In genomic region chr5:171312129-171312819, GRCh38 we compare ENCODE assay signal across 10 cellular contexts. TPM values are rescaled to one million over a fixed set of nuclear protein-coding genes. Genes with fewer than 3 reads are reported as not detected.
A peak's percentile ranks its signal among the peaks of the same experiment; 100 is the strongest.
DNase-seq lines count a peak whose midpoint lies in the region; ATAC-seq and TF ChIP-seq lines count a peak whose summit lies in the region.
"Had no signal": no experiment of that assay in that cellular context is flagged by ENCODE, and none has a peak within 500 bp of the region (broad histone marks: within the 10 kb centered on the region; RNA-seq: fewer than 3 reads in every experiment).

No MANE protein-coding gene starts in this region.

- no peak for TF ChIP-seq CTCF in activated B cell treated with CpG ODN at 0.5 μM for 24 hours (IDR thresholded peaks at IDR 0.05)

- ATAC-seq in activated T-cell treated with anti-CD3 and anti-CD28 coated beads, Interleukin-2, amount 50 U/mL, for 4 hours: no peak
- no peak for ATAC-seq in activated B cell treated with CpG ODN at 0.5 μM for 24 hours (ENCODE audit: low read depth)
- ATAC-seq in left lobe of liver: no peak
- ATAC-seq in HG02610 (IDR thresholded peaks at IDR 0.05; ENCODE audit: unreplicated experiment): no peak
- no peak for ATAC-seq in GM18861 (IDR thresholded peaks at IDR 0.05; ENCODE audit: unreplicated experiment)

- peak overlapping the region; percentile 42 for H3K4me3 Mint-ChIP-seq in activated T-cell treated with anti-CD3 and anti-CD28 coated beads, Interleukin-2, amount 50 U/mL, for 4 hours
- H3K4me3 Mint-ChIP-seq in activated B cell treated with CpG ODN at 0.5 μM for 24 hours: peak overlapping the region; percentile 61
- peak overlapping the region; percentile 63 for H3K4me3 Mint-ChIP-seq in stimulated activated naive CD8-positive, alpha-beta T cell treated with anti-CD3 and anti-CD28 coated beads, Interleukin-15, Interleukin-2, amounts not matched to agents 100 ng/mL and 50 ng/mL, for 24 hours

- peaks cover 64% of the 10 kb centered on the region for H3K27me3 Mint-ChIP-seq in activated T-cell treated with anti-CD3 and anti-CD28 coated beads, Interleukin-2, amount 50 U/mL, for 4 hours (ENCODE audit: low read depth)
- H3K27me3 Mint-ChIP-seq in activated B cell treated with CpG ODN at 0.5 μM for 24 hours: peaks cover 50% of the 10 kb centered on the region
- H3K27me3 Mint-ChIP-seq in stimulated activated naive CD8-positive, alpha-beta T cell treated with anti-CD3 and anti-CD28 coated beads, Interleukin-15, Interleukin-2, amounts not matched to agents 100 ng/mL and 50 ng/mL, for 24 hours: peaks cover 65% of the 10 kb centered on the region

- CTCF ChIA-PET in activated B cell treated with CpG ODN at 0.5 μM for 24 hours (lab: Charles Lee): no interaction called here

- H3K4me1 Mint-ChIP-seq in activated T-cell treated with anti-CD3 and anti-CD28 coated beads, Interleukin-2, amount 50 U/mL, for 4 hours (ENCODE audit: low read depth): peaks cover 29% of the 10 kb centered on the region
- peaks cover 17% of the 10 kb centered on the region for H3K4me1 Mint-ChIP-seq in activated B cell treated with CpG ODN at 0.5 μM for 24 hours
- peaks cover 32% of the 10 kb centered on the region for H3K4me1 Mint-ChIP-seq in stimulated activated naive CD8-positive, alpha-beta T cell treated with anti-CD3 and anti-CD28 coated beads, Interleukin-15, Interleukin-2, amounts not matched to agents 100 ng/mL and 50 ng/mL, for 24 hours (ENCODE audit: low read depth)

- DNase-seq in activated T-cell treated with anti-CD3 and anti-CD28 coated beads, Interleukin-2, amount 50 U/mL, for 4 hours: no peak
- no peak for DNase-seq in activated T-cell treated with anti-CD3 and anti-CD28 coated beads, Interleukin-2, amount 50 U/mL, for 1 hour
- no peak for DNase-seq in activated B cell treated with CpG ODN at 0.5 μM for 24 hours
- DNase-seq in left lobe of liver (ENCODE audit: low spot score): peak; percentile 41
- no peak for DNase-seq in NCI-H524 treated with DMSO at 0.1 percent for 48 hours (lab: John Stamatoyannopoulos, UW)
- DNase-seq: NCI-H2081 treated with DMSO at 0.1 percent for 48 hours had no signal

- intact Hi-C loops in activated B cell treated with CpG ODN at 0.5 μM for 24 hours (cut with micrococcal nuclease): loop anchor here (2.0 to 5.0 kb wide), 2 partner anchors 77 to 1925 kb away; partner anchors contain the start of gene NKX2-5

- POLR2A ChIA-PET in activated B cell treated with CpG ODN at 0.5 μM for 24 hours (lab: Charles Lee): no interaction called here

- no peaks in the 10 kb centered on the region for H3K36me3 Mint-ChIP-seq in activated T-cell treated with anti-CD3 and anti-CD28 coated beads, Interleukin-2, amount 50 U/mL, for 4 hours (ENCODE audit: insufficient read depth)
- no peaks in the 10 kb centered on the region for H3K36me3 Mint-ChIP-seq in activated B cell treated with CpG ODN at 0.5 μM for 24 hours (ENCODE audit: low read depth)
- no peaks in the 10 kb centered on the region for H3K36me3 Mint-ChIP-seq in stimulated activated naive CD8-positive, alpha-beta T cell treated with anti-CD3 and anti-CD28 coated beads, Interleukin-15, Interleukin-2, amounts not matched to agents 100 ng/mL and 50 ng/mL, for 24 hours (ENCODE audit: low read depth)

- H3K9me3 Mint-ChIP-seq in activated T-cell treated with anti-CD3 and anti-CD28 coated beads, Interleukin-2, amount 50 U/mL, for 4 hours: no peaks in the 10 kb centered on the region
- H3K9me3 Mint-ChIP-seq in activated B cell treated with CpG ODN at 0.5 μM for 24 hours: no peaks in the 10 kb centered on the region
- no peaks in the 10 kb centered on the region for H3K9me3 Mint-ChIP-seq in stimulated activated naive CD8-positive, alpha-beta T cell treated with anti-CD3 and anti-CD28 coated beads, Interleukin-15, Interleukin-2, amounts not matched to agents 100 ng/mL and 50 ng/mL, for 24 hours

- no peak overlapping the region for H3K27ac Mint-ChIP-seq in activated B cell treated with CpG ODN at 0.5 μM for 24 hours
- no peak overlapping the region for H3K27ac Mint-ChIP-seq in stimulated activated naive CD8-positive, alpha-beta T cell treated with anti-CD3 and anti-CD28 coated beads, Interleukin-15, Interleukin-2, amounts not matched to agents 100 ng/mL and 50 ng/mL, for 24 hours

RNA-seq across cellular contexts. Expression of gene TLX3, which starts 3.2 kb away (rescaled TPM):
- total RNA-seq in activated T-cell treated with anti-CD3 and anti-CD28 coated beads, Interleukin-2, amount 50 U/mL, for 4 hours: not detected
- total RNA-seq in activated B cell treated with CpG ODN at 0.5 μM for 24 hours (not detected in 2 replicates), left lobe of liver (not detected)
- total RNA-seq: H4 had no signal
